ENCODE assay signal across 8 cellular contexts in genomic region chr6:87154641-87155271, GRCh38. TPM values are rescaled to one million over a fixed set of nuclear protein-coding genes. Genes with fewer than 3 reads are reported as not detected.
DNase-seq lines count a peak whose midpoint lies in the region; FAIRE-seq and TF ChIP-seq lines count a peak whose summit lies in the region.

No MANE protein-coding gene starts in this region.

- peak overlapping the region; percentile 74 for H3K4me2 ChIP-seq in SK-N-SH

- peaks cover 65% of the 10 kb centered on the region for H3K79me2 ChIP-seq in SK-N-SH (ENCODE audit: insufficient read depth)

- H4K20me1 ChIP-seq in SK-N-SH (ENCODE audit: insufficient read depth): peaks cover 36% of the 10 kb centered on the region

- WGBS in SK-N-SH (ENCODE audit: low lambda C conversion rate): 0% methylated on average over 19 of the region's 19 CpGs

- peak overlapping the region; percentile 88 for H2AFZ ChIP-seq in SK-N-SH (ENCODE audit: low read depth)

- no peaks in the 10 kb centered on the region for H3K9me2 ChIP-seq in SK-N-SH

- TF ChIP-seq RAD21 in SK-N-SH (IDR thresholded peaks at IDR 0.05; ENCODE audit: low read length): no peak; the same call in 1 of the 2 replicates

- H3K4me3 ChIP-seq in HEK293 (ENCODE audit: low read depth, low read length) (peak overlapping the region; percentile 57), MG63 (peak overlapping the region; percentile 81), SK-N-SH (ENCODE audit: low read depth in 2 of 2, low read length in 1 of 2) (peak overlapping the region; percentile 94)

- no peak for TF ChIP-seq EP300 in SK-N-SH (IDR thresholded peaks at IDR 0.05; ENCODE audit: borderline replicate concordance in 1 of 2, low read depth in 1 of 2, low read length in 1 of 2)

- CTCF ChIA-PET in HEK293 (lab: Yijun Ruan, JAX) (interaction anchor here (0.7 to 1.2 kb wide), 3 partner anchors 11 to 122 kb away, joined by 3 read pairs; no protein-coding TSS in a partner anchor), SK-N-SH (lab: Yijun Ruan, JAX) (interaction anchor here (0.9 to 1.0 kb wide), 2 partner anchors 75 to 122 kb away, joined by 3 read pairs; no protein-coding TSS in a partner anchor)

- POLR2A ChIA-PET in HEK293 (lab: Yijun Ruan, JAX): no interaction called here
- POLR2A ChIA-PET in SK-N-SH (lab: Yijun Ruan, JAX): no interaction called here

- peak overlapping the region; percentile 77 for H3K27ac ChIP-seq in HEK293 (ENCODE audit: extremely low read depth, low read depth, low read length)
- H3K27ac ChIP-seq in SK-N-SH (ENCODE audit: low read depth in 2 of 2, low read length in 1 of 2): peak overlapping the region; percentile 95 to 98

- H3F3A ChIP-seq in SK-N-SH (replicated peaks; ENCODE audit: insufficient read depth): peaks cover 24% of the 10 kb centered on the region

- in situ Hi-C loops in T47D (cut with HindIII; ENCODE audit: low pct_unique_long_range_greater_than_20kb, low sequenced_read_pairs): no loop called here

- H3K9me3 ChIP-seq in HEK293 (ENCODE audit: control insufficient read depth, insufficient read depth, low read depth, low read length) (no peaks in the 10 kb centered on the region), MG63 (no peaks in the 10 kb centered on the region), SK-N-SH (no peaks in the 10 kb centered on the region)

- DNase-seq in activated gamma-delta T cell treated with Interleukin-2 at 50 U/mL for 16 hours (peak; percentile 66), activated gamma-delta T cell (lab: John Stamatoyannopoulos, UW) (no peak), MG63 (peak; percentile 80), SK-N-SH (peak; percentile 59), T47D (ENCODE audit: low read depth in 1 of 2, low spot score in 1 of 2) (peak; percentile 21 to 81)
- peak in 5 of 6 experiments; percentile 50 to 89 (median 74) for DNase-seq in stimulated activated naive CD4-positive, alpha-beta T cell (lab: John Stamatoyannopoulos, UW)

- no peaks in the 10 kb centered on the region for H3K27me3 ChIP-seq in MG63
- H3K27me3 ChIP-seq in SK-N-SH (ENCODE audit: insufficient read depth): no peaks in the 10 kb centered on the region

- H3K9ac ChIP-seq in SK-N-SH: peak overlapping the region; percentile 86

- TF ChIP-seq CTCF in HEK293 (tag by site-specific recombination; IDR thresholded peaks at IDR 0.05) (no peak), SK-N-SH (IDR thresholded peaks at IDR 0.05) (no peak)

- H3K4me1 ChIP-seq in HEK293 (ENCODE audit: control insufficient read depth, insufficient read depth, low read length) (no peaks in the 10 kb centered on the region), SK-N-SH (ENCODE audit: control insufficient read depth in 1 of 2, insufficient read depth in 2 of 2, low read depth in 1 of 2, low read length in 1 of 2) (peaks cover 16 to 20% of the 10 kb centered on the region in 2 experiments)

- H3K36me3 ChIP-seq in HEK293 (ENCODE audit: control insufficient read depth in 2 of 2, insufficient read depth in 1 of 2, low read length in 2 of 2): peaks cover 2 to 7% of the 10 kb centered on the region in 2 experiments; a peak in 2 of 3 replicates
- peaks cover 7% of the 10 kb centered on the region for H3K36me3 ChIP-seq in MG63
- H3K36me3 ChIP-seq in SK-N-SH (replicated peaks in 1 of 2; ENCODE audit: control insufficient read depth in 1 of 2, insufficient read depth in 2 of 2, low read length in 1 of 2): peaks cover 0 to 16% of the 10 kb centered on the region in 2 experiments

- FAIRE-seq in islet of Langerhans (lab: Jason Lieb, UNC): peak; percentile 75

TF ChIP-seq in HEK293, 187 proteins besides CTCF, POLR2A, EP300 and RAD21 (continues in another document):
- TF ChIP-seq ZNF561 (tag by site-specific recombination; IDR thresholded peaks at IDR 0.05; ENCODE audit: borderline replicate concordance): peak; percentile 84; the same call in 1 of the 2 replicates
- TF ChIP-seq ZNF398 (tag by site-specific recombination; IDR thresholded peaks at IDR 0.05): peak; percentile 87
- TF ChIP-seq ZBTB17 (tag by site-specific recombination; IDR thresholded peaks at IDR 0.05): peak; percentile 96
- TF ChIP-seq ZNF239 (tag by site-specific recombination; IDR thresholded peaks at IDR 0.05): no peak

TF ChIP-seq in SK-N-SH, 30 proteins besides CTCF, POLR2A, EP300 and RAD21:
- TF ChIP-seq YY1 (IDR thresholded peaks at IDR 0.05; ENCODE audit: low read depth): no peak
- TF ChIP-seq GABPA (IDR thresholded peaks at IDR 0.05; ENCODE audit: low read depth): no peak
- TF ChIP-seq POLR2AphosphoS5 (IDR thresholded peaks at IDR 0.05; ENCODE audit: low read depth, low read length): no peak; the same call in none of the 2 replicates
- peak; percentile 91; the same call in 1 of the 2 replicates for TF ChIP-seq MXI1 (IDR thresholded peaks at IDR 0.05; ENCODE audit: low read depth, low read length)
- 0 out of 2 replicates have a peak, but pooled peaks have one; percentile 26 for TF ChIP-seq TAF1 (IDR thresholded peaks at IDR 0.05; ENCODE audit: borderline replicate concordance, low read depth, low read length)
- no peak for TF ChIP-seq IRF3 (IDR thresholded peaks at IDR 0.05; ENCODE audit: low read depth, low read length)
- TF ChIP-seq FOXJ3 (CRISPR knock-in tag; IDR thresholded peaks at IDR 0.05): no peak
- TF ChIP-seq RFX5 (IDR thresholded peaks at IDR 0.05; ENCODE audit: low read length): 0 out of 2 replicates have a peak, but pooled peaks have one; percentile 14
- TF ChIP-seq TEAD4 (IDR thresholded peaks at IDR 0.05; ENCODE audit: borderline replicate concordance, insufficient read depth): 0 out of 2 replicates have a peak, but pooled peaks have one; percentile 6
- TF ChIP-seq SIN3A (IDR thresholded peaks at IDR 0.05; ENCODE audit: borderline replicate concordance, low read depth, low read length): 0 out of 2 replicates have a peak, but pooled peaks have one; percentile 12
- TF ChIP-seq MAX (IDR thresholded peaks at IDR 0.05; ENCODE audit: low read depth): no peak
- no peak for TF ChIP-seq NFIC (IDR thresholded peaks at IDR 0.05; ENCODE audit: borderline replicate concordance)
- TF ChIP-seq NRF1 (IDR thresholded peaks at IDR 0.05; ENCODE audit: low read depth, low read length): no peak

RNA-seq across cellular contexts. Expression of gene ZNF292, which starts 0.6 kb away (rescaled TPM):
- 4.0 and 19.9 TPM in 2 replicates for total RNA-seq in MG63 (2014; rRNA removed; shearing (Covaris generic); ENCODE audit: low replicate concordance)
- 3.2 and 5.0 TPM in 2 replicates for polyA plus RNA-seq in SK-N-SH (2012; rRNA removed)
- 3.0 and 4.2 TPM in 2 replicates for polyA plus RNA-seq in SK-N-SH (2012; cell fraction: cytosol; rRNA removed)
- 7.6 and 23.9 TPM in 2 replicates for polyA plus RNA-seq in SK-N-SH (2012; cell fraction: nucleus; rRNA removed)

RNA-seq across cellular contexts. Expression of gene CGA, which starts 59.9 kb away (rescaled TPM):
- not detected in 2 replicates for total RNA-seq in MG63 (2014; rRNA removed; shearing (Covaris generic); ENCODE audit: low replicate concordance)
- 0.10 and 0.18 TPM in 2 replicates for polyA plus RNA-seq in SK-N-SH (2012; rRNA removed)
- polyA plus RNA-seq in SK-N-SH (2012; cell fraction: cytosol; rRNA removed): 0.04 and 0.10 TPM in 2 replicates
- 0.25 and 0.41 TPM in 2 replicates for polyA plus RNA-seq in SK-N-SH (2012; cell fraction: nucleus; rRNA removed)
